8 cellular contexts compared by ENCODE assay signal in genomic region chr19:34734601-34735103, GRCh38. TPM values are rescaled to one million over a fixed set of nuclear protein-coding genes. Genes with fewer than 3 reads are reported as not detected.
DNase-seq lines count a peak whose midpoint lies in the region; ATAC-seq and FAIRE-seq lines count a peak whose summit lies in the region.

No MANE protein-coding gene starts in this region.

- DNase-seq in NCI-H345 treated with DMSO at 0.1 percent for 48 hours (lab: John Stamatoyannopoulos, UW; ENCODE audit: unreplicated experiment): peak; percentile 51
- no peak for DNase-seq in NCI-H345 (lab: John Stamatoyannopoulos, UW)
- no peak for DNase-seq in activated CD4-positive, alpha-beta memory T cell treated with anti-CD3 and anti-CD28 coated beads, Interleukin-2, amount 10 ng/mL, durations not matched to agents 7 days and 5 days
- no peak for DNase-seq in GDM1 (lab: John Stamatoyannopoulos, UW)
- DNase-seq in urothelium cell line (ENCODE audit: low spot score): no peak

- peaks cover 26% of the 10 kb centered on the region for H3K4me1 Mint-ChIP-seq in activated CD4-positive, alpha-beta memory T cell treated with anti-CD3 and anti-CD28 coated beads, Interleukin-2, amount 10 ng/mL, durations not matched to agents 7 days and 5 days

- FAIRE-seq in urothelium cell line (lab: Jason Lieb, UNC): no peak

- POLR2A ChIA-PET in activated CD4-positive, alpha-beta memory T cell treated with anti-CD3 and anti-CD28 coated beads, Interleukin-2, amount 10 ng/mL, durations not matched to agents 7 days and 5 days (lab: Charles Lee): interaction anchor here (1.1 kb wide), 1 partner anchor 265 kb away, joined by 3 read pairs; the partner anchor contains the start of gene GRAMD1A

- no peaks in the 10 kb centered on the region for H3K27me3 Mint-ChIP-seq in activated CD4-positive, alpha-beta memory T cell treated with anti-CD3 and anti-CD28 coated beads, Interleukin-2, amount 10 ng/mL, durations not matched to agents 7 days and 5 days

- H3K4me3 Mint-ChIP-seq in activated CD4-positive, alpha-beta memory T cell treated with anti-CD3 and anti-CD28 coated beads, Interleukin-2, amount 10 ng/mL, durations not matched to agents 7 days and 5 days: peak overlapping the region; percentile 89

- peak overlapping the region; percentile 95 for H3K27ac ChIP-seq in stomach smooth muscle (ENCODE audit: low read length)

- no peaks in the 10 kb centered on the region for H3K27me3 ChIP-seq in stomach smooth muscle (ENCODE audit: control insufficient read depth in 1 of 2, insufficient read depth in 2 of 2, low read length in 2 of 2)

- H3K36me3 ChIP-seq in stomach smooth muscle (ENCODE audit: control insufficient read depth in 2 of 2, insufficient read depth in 2 of 2, low read length in 2 of 2): peaks cover 27 to 32% of the 10 kb centered on the region in 2 donors

- peaks cover 25% of the 10 kb centered on the region for H3K36me3 Mint-ChIP-seq in activated CD4-positive, alpha-beta memory T cell treated with anti-CD3 and anti-CD28 coated beads, Interleukin-2, amount 10 ng/mL, durations not matched to agents 7 days and 5 days (ENCODE audit: low read depth)

- peaks cover 18% of the 10 kb centered on the region for H3K9me3 Mint-ChIP-seq in activated CD4-positive, alpha-beta memory T cell treated with anti-CD3 and anti-CD28 coated beads, Interleukin-2, amount 10 ng/mL, durations not matched to agents 7 days and 5 days

- no peak for ATAC-seq in HG03045 (IDR thresholded peaks at IDR 0.05; ENCODE audit: unreplicated experiment)

- H3K4me1 ChIP-seq in stomach smooth muscle (ENCODE audit: control insufficient read depth, insufficient read depth, low read length): peaks cover 25% of the 10 kb centered on the region

- peak overlapping the region; percentile 77 to 93 for H3K9ac ChIP-seq in stomach smooth muscle (ENCODE audit: low read length in 2 of 2)

- H3K4me3 ChIP-seq in iPS-18c (ENCODE audit: insufficient read depth, low read depth, low read length) (peak overlapping the region; percentile 99), stomach smooth muscle (ENCODE audit: low read length in 2 of 2) (peak overlapping the region; percentile 93 to 94)

- H3K9me3 ChIP-seq in iPS-18c (ENCODE audit: control insufficient read depth, insufficient read depth, low read length): no peaks in the 10 kb centered on the region
- H3K9me3 ChIP-seq in stomach smooth muscle (ENCODE audit: control insufficient read depth in 2 of 2, low read length in 2 of 2): peaks cover 0 to 17% of the 10 kb centered on the region in 2 donors

- CTCF ChIA-PET in activated CD4-positive, alpha-beta memory T cell treated with anti-CD3 and anti-CD28 coated beads, Interleukin-2, amount 10 ng/mL, durations not matched to agents 7 days and 5 days (lab: Charles Lee): interaction anchor here (1.6 to 2.5 kb wide), 2 partner anchors 22 to 57 kb away, joined by 3 to 11 read pairs; partner anchors contain the start of genes SCGB2B2 and ZNF302

- peak overlapping the region; percentile 90 for H3K27ac Mint-ChIP-seq in activated CD4-positive, alpha-beta memory T cell treated with anti-CD3 and anti-CD28 coated beads, Interleukin-2, amount 10 ng/mL, durations not matched to agents 7 days and 5 days

RNA-seq across cellular contexts. Expression of gene ZNF181, which starts 0.6 kb away (rescaled TPM):
- 1 to 10 TPM; 4.2 to 4.7 TPM for total RNA-seq in activated CD4-positive, alpha-beta memory T cell treated with anti-CD3 and anti-CD28 coated beads, Interleukin-2, amount 10 ng/mL, durations not matched to agents 7 days and 5 days

RNA-seq across cellular contexts. Expression of gene ZNF599, which starts 38.4 kb away (rescaled TPM):
- 1 to 10 TPM; 4.1 to 4.9 TPM for total RNA-seq in activated CD4-positive, alpha-beta memory T cell treated with anti-CD3 and anti-CD28 coated beads, Interleukin-2, amount 10 ng/mL, durations not matched to agents 7 days and 5 days

RNA-seq across cellular contexts. Expression of gene ZNF302, which starts 57.2 kb away (rescaled TPM):
- total RNA-seq in activated CD4-positive, alpha-beta memory T cell treated with anti-CD3 and anti-CD28 coated beads, Interleukin-2, amount 10 ng/mL, durations not matched to agents 7 days and 5 days: 10 to 100 TPM; 18.4 to 20.3 TPM

RNA-seq across cellular contexts. Expression of gene SCGB2B2, which starts 57.7 kb away (rescaled TPM):
- total RNA-seq in activated CD4-positive, alpha-beta memory T cell treated with anti-CD3 and anti-CD28 coated beads, Interleukin-2, amount 10 ng/mL, durations not matched to agents 7 days and 5 days: under 1 TPM; 0.40 to 0.58 TPM
